In genomic region chr6:43714311-43715055, GRCh38 we compare ENCODE assay signal across 9 cellular contexts. TPM values are rescaled to one million over a fixed set of nuclear protein-coding genes. Genes with fewer than 3 reads are reported as not detected.
DNase-seq lines count a peak whose midpoint lies in the region; ATAC-seq and TF ChIP-seq lines count a peak whose summit lies in the region.
"Had no signal": no experiment of that assay in that cellular context is flagged by ENCODE, and none has a peak within 500 bp of the region (broad histone marks: within the 10 kb centered on the region; RNA-seq: fewer than 3 reads in every experiment).

No MANE protein-coding gene starts in this region.

- TF ChIP-seq CTCF in WTC11 (IDR thresholded peaks at IDR 0.05) (no peak), psoas muscle (IDR thresholded peaks at IDR 0.05) (no peak)

- DNase-seq in WTC11 (ENCODE audit: low spot score) (no peak), psoas muscle (peak; percentile 53 to 79), GF-D8 (lab: John Stamatoyannopoulos, UW) (no peak)
- no peak for DNase-seq in effector CD4-positive, alpha-beta T cell
- no peak for DNase-seq in activated naive CD4-positive, alpha-beta T cell treated with anti-CD3 and anti-CD28 coated beads, Interleukin-2, amount 50 U/mL, for 16 hours
- DNase-seq in activated T-helper 1 cell treated with anti-CD3 and anti-CD28 coated beads, Interleukin-12 subunit alpha, Interleukin-12 subunit beta, Interleukin-2, Interleukin-4 antibody, amounts not matched to agents 30 ng/mL and 10 ng/mL and 1 ng/mL, durations not matched to agents 14 hours and 24 hours and 36 hours (ENCODE audit: low spot score) = no peak
- DNase-seq: WERI-Rb-1 had no signal

- no peaks in the 10 kb centered on the region for H3K36me3 Mint-ChIP-seq in WTC11
- H3K36me3 Mint-ChIP-seq in activated T-helper 1 cell treated with anti-CD3 and anti-CD28 coated beads, Interleukin-12 subunit alpha, Interleukin-12 subunit beta, Interleukin-2, Interleukin-4 antibody, amounts not matched to agents 30 ng/mL and 10 ng/mL and 1 ng/mL, durations not matched to agents 14 hours and 24 hours and 36 hours (ENCODE audit: low read depth) = no peaks in the 10 kb centered on the region

- 44 to 60% (median 47%) methylated on average over 9 of the region's 9 CpGs for WGBS in psoas muscle, 3 donors

- no peak overlapping the region for H3K4me3 ChIP-seq in psoas muscle

- no peaks in the 10 kb centered on the region for H3K36me3 ChIP-seq in psoas muscle (ENCODE audit: insufficient read depth in 1 of 2, low read depth in 1 of 2)
- H3K36me3 ChIP-seq: WERI-Rb-1 had no signal

- H3K27ac Mint-ChIP-seq in WTC11 = no peak overlapping the region
- no peak overlapping the region for H3K27ac Mint-ChIP-seq in activated T-helper 1 cell treated with anti-CD3 and anti-CD28 coated beads, Interleukin-12 subunit alpha, Interleukin-12 subunit beta, Interleukin-2, Interleukin-4 antibody, amounts not matched to agents 30 ng/mL and 10 ng/mL and 1 ng/mL, durations not matched to agents 14 hours and 24 hours and 36 hours

- H3K27ac ChIP-seq in psoas muscle = no peak overlapping the region
- H3K27ac ChIP-seq: WERI-Rb-1 had no signal

- intact Hi-C loops in psoas muscle (cut with DNase I) = no loop called here
- intact Hi-C loops in activated T-helper 1 cell treated with anti-CD3 and anti-CD28 coated beads, Interleukin-12 subunit alpha, Interleukin-12 subunit beta, Interleukin-2, Interleukin-4 antibody, amounts not matched to agents 30 ng/mL and 10 ng/mL and 1 ng/mL, durations not matched to agents 14 hours and 24 hours and 36 hours (cut with micrococcal nuclease) = no loop called here

- no peak overlapping the region for H3K4me3 Mint-ChIP-seq in WTC11
- no peak overlapping the region for H3K4me3 Mint-ChIP-seq in activated T-helper 1 cell treated with anti-CD3 and anti-CD28 coated beads, Interleukin-12 subunit alpha, Interleukin-12 subunit beta, Interleukin-2, Interleukin-4 antibody, amounts not matched to agents 30 ng/mL and 10 ng/mL and 1 ng/mL, durations not matched to agents 14 hours and 24 hours and 36 hours

- POLR2A ChIA-PET in WTC11 (lab: Charles Lee) = interaction anchor here (0.8 to 1.5 kb wide), 3 partner anchors 14 to 46 kb away, joined by 3 to 4 read pairs (median 3); no protein-coding TSS in a partner anchor

- peaks cover 13% of the 10 kb centered on the region for H3K4me1 ChIP-seq in psoas muscle

- CTCF ChIA-PET in WTC11 (lab: Charles Lee) = interaction anchor here (1.0 to 3.2 kb wide), 6 partner anchors 10 to 360 kb away, joined by 3 to 11 read pairs (median 5); partner anchors contain the start of gene VEGFA

- peak; percentile 21 for ATAC-seq in GM19397 (IDR thresholded peaks at IDR 0.05; ENCODE audit: unreplicated experiment)
- ATAC-seq in HG03039 (IDR thresholded peaks at IDR 0.05; ENCODE audit: unreplicated experiment) = peak; percentile 26
- peak; percentile 25; the same call in 1 of the 2 replicates for ATAC-seq in WTC11
- peak in 3 of 4 donors; percentile 27 to 48 (median 35) for ATAC-seq in psoas muscle

- H3K4me1 Mint-ChIP-seq in WTC11 = peaks cover 24% of the 10 kb centered on the region
- peaks cover 17% of the 10 kb centered on the region for H3K4me1 Mint-ChIP-seq in activated T-helper 1 cell treated with anti-CD3 and anti-CD28 coated beads, Interleukin-12 subunit alpha, Interleukin-12 subunit beta, Interleukin-2, Interleukin-4 antibody, amounts not matched to agents 30 ng/mL and 10 ng/mL and 1 ng/mL, durations not matched to agents 14 hours and 24 hours and 36 hours (ENCODE audit: low read depth)

- no peaks in the 10 kb centered on the region for H3K9me3 ChIP-seq in psoas muscle

- H3K9me3 Mint-ChIP-seq in WTC11 = no peaks in the 10 kb centered on the region
- H3K9me3 Mint-ChIP-seq in activated T-helper 1 cell treated with anti-CD3 and anti-CD28 coated beads, Interleukin-12 subunit alpha, Interleukin-12 subunit beta, Interleukin-2, Interleukin-4 antibody, amounts not matched to agents 30 ng/mL and 10 ng/mL and 1 ng/mL, durations not matched to agents 14 hours and 24 hours and 36 hours = no peaks in the 10 kb centered on the region

- H3K27me3 ChIP-seq in psoas muscle (ENCODE audit: insufficient read depth in 3 of 3, low read length in 2 of 3) = no peaks in the 10 kb centered on the region

- H3K27me3 Mint-ChIP-seq in WTC11 (ENCODE audit: low read depth) = no peaks in the 10 kb centered on the region; the same call in 1 of the 2 replicates
- H3K27me3 Mint-ChIP-seq in activated T-helper 1 cell treated with anti-CD3 and anti-CD28 coated beads, Interleukin-12 subunit alpha, Interleukin-12 subunit beta, Interleukin-2, Interleukin-4 antibody, amounts not matched to agents 30 ng/mL and 10 ng/mL and 1 ng/mL, durations not matched to agents 14 hours and 24 hours and 36 hours (ENCODE audit: insufficient read depth) = peaks cover 12% of the 10 kb centered on the region

TF ChIP-seq in WTC11, 78 proteins besides CTCF, POLR2A, EP300 and RAD21 (continues in another document):
- TF ChIP-seq ATF2 (CRISPR knock-in tag; IDR thresholded peaks at IDR 0.05; ENCODE audit: borderline replicate concordance, low read depth) (no peak), CDX4 (CRISPR knock-in tag; IDR thresholded peaks at IDR 0.05; ENCODE audit: borderline replicate concordance) (no peak), ZNF425 (CRISPR knock-in tag; conservative IDR thresholded peaks at IDR 0.05) (no peak), HMGA2 (CRISPR knock-in tag; IDR thresholded peaks at IDR 0.05) (no peak), GRHL2 (CRISPR knock-in tag; IDR thresholded peaks at IDR 0.05; ENCODE audit: insufficient replicate concordance, severe bottlenecking) (no peak), CREM (CRISPR knock-in tag; IDR thresholded peaks at IDR 0.05) (no peak), NFYB (CRISPR knock-in tag; conservative IDR thresholded peaks at IDR 0.05; ENCODE audit: low read depth) (no peak), ZNF121 (CRISPR knock-in tag; IDR thresholded peaks at IDR 0.05) (no peak), ETV6 (CRISPR knock-in tag; IDR thresholded peaks at IDR 0.05) (no peak), IRF2 (CRISPR knock-in tag; IDR thresholded peaks at IDR 0.05; ENCODE audit: borderline replicate concordance, low read depth) (no peak), ZNF219 (CRISPR knock-in tag; IDR thresholded peaks at IDR 0.05; ENCODE audit: borderline replicate concordance) (no peak)
- TF ChIP-seq, protein P1, sequence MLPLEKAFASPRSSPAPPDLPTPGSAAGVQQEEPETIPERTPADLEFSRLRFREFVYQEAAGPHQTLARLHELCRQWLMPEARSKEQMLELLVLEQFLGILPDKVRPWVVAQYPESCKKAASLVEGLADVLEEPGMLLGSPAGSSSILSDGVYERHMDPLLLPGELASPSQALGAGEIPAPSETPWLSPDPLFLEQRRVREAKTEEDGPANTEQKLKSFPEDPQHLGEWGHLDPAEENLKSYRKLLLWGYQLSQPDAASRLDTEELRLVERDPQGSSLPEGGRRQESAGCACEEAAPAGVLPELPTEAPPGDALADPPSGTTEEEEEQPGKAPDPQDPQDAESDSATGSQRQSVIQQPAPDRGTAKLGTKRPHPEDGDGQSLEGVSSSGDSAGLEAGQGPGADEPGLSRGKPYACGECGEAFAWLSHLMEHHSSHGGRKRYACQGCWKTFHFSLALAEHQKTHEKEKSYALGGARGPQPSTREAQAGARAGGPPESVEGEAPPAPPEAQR (CRISPR knock-in tag; IDR thresholded peaks at IDR 0.05) = no peak

RNA-seq across cellular contexts. Expression of gene MRPS18A, which starts 26.9 kb away (rescaled TPM):
- total RNA-seq in WTC11 (2021) (58.6 to 61.6 TPM (median 59.1 TPM) in 3 replicates), psoas muscle (100 to 1,000 TPM in 2 of 4 donors, 10 to 100 TPM in 2; 64.1 to 152 (median 103) TPM)
- polyA plus RNA-seq in psoas muscle = 100 to 1,000 TPM; 106 to 151 (median 148) TPM
- total RNA-seq in activated T-helper 1 cell treated with anti-CD3 and anti-CD28 coated beads, Interleukin-12 subunit alpha, Interleukin-12 subunit beta, Interleukin-2, Interleukin-4 antibody, amounts not matched to agents 30 ng/mL and 10 ng/mL and 1 ng/mL, durations not matched to agents 14 hours and 24 hours and 36 hours = 55.0 and 55.9 TPM in 2 replicates

RNA-seq across cellular contexts. Expression of gene VEGFA, which starts 55.5 kb away (rescaled TPM):
- total RNA-seq in WTC11 (2021) = 41.9 to 44.4 TPM (median 43.8 TPM) in 3 replicates
- 100 to 1,000 TPM; 132 to 345 (median 208) TPM for total RNA-seq in psoas muscle
- 100 to 1,000 TPM in 1 of 3 donors, 10 to 100 TPM in 2; 78.1 to 125 (median 88.3) TPM for polyA plus RNA-seq in psoas muscle
- total RNA-seq in activated T-helper 1 cell treated with anti-CD3 and anti-CD28 coated beads, Interleukin-12 subunit alpha, Interleukin-12 subunit beta, Interleukin-2, Interleukin-4 antibody, amounts not matched to agents 30 ng/mL and 10 ng/mL and 1 ng/mL, durations not matched to agents 14 hours and 24 hours and 36 hours = 42.3 and 43.2 TPM in 2 replicates

Comparison
In these comparisons a context has a peak if more than half of its experiments do, and no peak if none do; other contexts are left out.
1. DNase-seq: peak in psoas muscle (2 of 2); none in WTC11 (single experiment), GF-D8 (single experiment), effector CD4-positive, alpha-beta T cell (single experiment), activated naive CD4-positive, alpha-beta T cell treated with anti-CD3 and anti-CD28 coated beads, Interleukin-2, amount 50 U/mL, for 16 hours (single experiment) and activated T-helper 1 cell treated with anti-CD3 and anti-CD28 coated beads, Interleukin-12 subunit alpha, Interleukin-12 subunit beta, Interleukin-2, Interleukin-4 antibody, amounts not matched to agents 30 ng/mL and 10 ng/mL and 1 ng/mL, durations not matched to agents 14 hours and 24 hours and 36 hours (single experiment).
2. Peak in every context shown above with its lines, with median percentiles within 50 percentile points of each other: ATAC-seq.